ENCODE assay signal across 6 cellular contexts in the genomic region with DNA sequence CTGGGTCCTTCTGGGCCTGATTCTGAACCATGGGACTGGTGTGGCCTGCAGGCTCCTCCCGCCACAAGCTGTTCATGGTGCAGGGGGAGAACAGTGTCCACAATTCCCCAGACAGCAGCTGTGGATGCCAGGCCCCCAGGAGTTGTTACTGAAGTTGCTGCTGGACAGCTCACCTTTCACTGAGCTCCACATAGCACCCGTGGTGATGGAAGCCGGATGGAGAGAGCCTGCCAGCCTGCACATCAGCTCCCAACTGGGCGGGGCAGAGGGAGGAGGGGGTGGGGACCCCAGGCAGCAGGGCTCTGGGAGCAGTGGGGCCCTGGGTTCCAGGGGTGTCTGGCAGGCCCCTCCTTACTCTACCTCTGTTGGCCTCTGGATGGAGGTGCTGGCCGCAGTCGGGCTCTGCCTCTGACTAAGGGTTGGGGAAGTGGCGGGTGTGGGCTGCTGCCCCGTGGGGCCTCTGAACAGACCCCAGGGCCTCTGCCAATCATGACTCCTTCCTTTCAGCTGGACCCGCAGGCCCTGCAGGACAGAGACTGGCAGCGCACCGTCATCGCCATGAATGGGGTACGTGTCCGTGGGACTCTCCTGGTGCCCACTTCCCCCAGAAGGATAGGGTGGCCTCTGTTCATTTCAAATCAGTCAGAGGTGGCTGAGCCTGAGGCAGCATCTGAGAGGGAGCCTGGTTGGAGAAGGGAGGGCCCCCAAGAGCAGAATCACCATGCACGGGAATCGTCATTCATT.
DNase-seq lines count a peak whose midpoint lies in the region; ATAC-seq, FAIRE-seq and TF ChIP-seq lines count a peak whose summit lies in the region.
"Not testable (repeated sequence)": the region's sequence is repeated elsewhere in the genome, so short reads cannot be mapped to it uniquely, and the experiment has no call there.

No MANE protein-coding gene starts in this region.

- CTCF ChIA-PET in endothelial cell of umbilical vein (lab: Charles Lee) = not testable (repeated sequence)

- H3K9me3 Mint-ChIP-seq in neural crest cell; stimulated activated memory B cell treated with anti-CD40 and anti-IgM and Interleukin-4, amounts not matched to agents 10 μg/mL and 1 μg/mL and 100 μg/mL, for 72 hours: not testable (repeated sequence)

- not testable (repeated sequence) for H3K79me2 ChIP-seq in endothelial cell of umbilical vein (ENCODE audit: control insufficient read depth, insufficient read depth, low read length)

- POLR2A ChIA-PET in endothelial cell of umbilical vein (lab: Charles Lee) = not testable (repeated sequence)

- BruUV-seq in endothelial cell of umbilical vein (replicated peaks; lab: Mats Ljungman, UMichigan) = not testable (repeated sequence)

- not testable (repeated sequence) for ATAC-seq in left lobe of liver
- peak; percentile 36 for ATAC-seq in stimulated activated memory B cell treated with anti-CD40 and anti-IgM and Interleukin-4, amounts not matched to agents 10 μg/mL and 1 μg/mL and 100 μg/mL, for 72 hours

- H3K4me1 Mint-ChIP-seq in neural crest cell; stimulated activated memory B cell treated with anti-CD40 and anti-IgM and Interleukin-4, amounts not matched to agents 10 μg/mL and 1 μg/mL and 100 μg/mL, for 72 hours: not testable (repeated sequence)

- H3K27ac Mint-ChIP-seq in neural crest cell (ENCODE audit: unreplicated experiment) = peak overlapping the region; percentile 83
- H3K27ac Mint-ChIP-seq in stimulated activated memory B cell treated with anti-CD40 and anti-IgM and Interleukin-4, amounts not matched to agents 10 μg/mL and 1 μg/mL and 100 μg/mL, for 72 hours = not testable (repeated sequence)

- not testable (repeated sequence) for H3K9ac ChIP-seq in BLaER1 treated with 17β-estradiol and CSF1 and Interleukin-3, amounts not matched to agents 10 nM and 100 nM; endothelial cell of umbilical vein (replicated peaks; ENCODE audit: extremely low read depth, insufficient read depth, low read length)

- peak; percentile 76 for FAIRE-seq in endothelial cell of umbilical vein (lab: Jason Lieb, UNC)

- not testable (repeated sequence) for H3K27ac ChIP-seq in BLaER1 treated with 17β-estradiol and CSF1 and Interleukin-3, amounts not matched to agents 10 nM and 100 nM; endothelial cell of umbilical vein (ENCODE audit: insufficient read depth, low read depth, low read length)

- intact Hi-C loops in endothelial cell of umbilical vein (cut with micrococcal nuclease) = loop anchor here (5.0 kb wide), 1 partner anchor 213 kb away; no protein-coding TSS in a partner anchor

- H3K36me3 ChIP-seq in BLaER1 treated with 17β-estradiol and CSF1 and Interleukin-3, amounts not matched to agents 10 nM and 100 nM = peaks cover 5 to 49% (median 34%) of the 10 kb centered on the region in 11 experiments; a peak in 18 of 22 replicates
- H3K36me3 ChIP-seq in endothelial cell of umbilical vein (ENCODE audit: control insufficient read depth in 2 of 2, extremely low read depth in 1 of 2, insufficient read depth in 2 of 2, low read length in 2 of 2) = peaks cover 0 to 14% of the 10 kb centered on the region in 2 experiments

- H2AFZ ChIP-seq in endothelial cell of umbilical vein (ENCODE audit: low read depth, low read length) = not testable (repeated sequence)

- dilution Hi-C loops in endothelial cell of umbilical vein (cut with MboI; ENCODE audit: extremely low pct_ligation_motif_present, low sequenced_read_pairs) = not testable (repeated sequence)

- peaks cover 27 to 50% (median 46%) of the 10 kb centered on the region in 10 experiments for H3K4me1 ChIP-seq in BLaER1 treated with 17β-estradiol and CSF1 and Interleukin-3, amounts not matched to agents 10 nM and 100 nM
- peaks cover 43% of the 10 kb centered on the region for H3K4me1 ChIP-seq in endothelial cell of umbilical vein (ENCODE audit: control insufficient read depth, extremely low read depth, insufficient read depth, low read length)

- peaks cover 0 to 38% (median 11%) of the 10 kb centered on the region in 11 experiments; a peak in 11 of 22 replicates for H4K20me1 ChIP-seq in BLaER1 treated with 17β-estradiol and CSF1 and Interleukin-3, amounts not matched to agents 10 nM and 100 nM
- H4K20me1 ChIP-seq in endothelial cell of umbilical vein (replicated peaks; ENCODE audit: control insufficient read depth, extremely low read depth, insufficient read depth, low read length) = not testable (repeated sequence)

- H3K4me3 Mint-ChIP-seq in neural crest cell; stimulated activated memory B cell treated with anti-CD40 and anti-IgM and Interleukin-4, amounts not matched to agents 10 μg/mL and 1 μg/mL and 100 μg/mL, for 72 hours: not testable (repeated sequence)

- not testable (repeated sequence) for TF ChIP-seq CTCF in endothelial cell of umbilical vein (IDR thresholded peaks at IDR 0.05; ENCODE audit: extremely low read depth in 1 of 2, insufficient read depth in 1 of 2, low read depth in 1 of 2, low read length in 2 of 2); neural crest cell (conservative IDR thresholded peaks at IDR 0.05)

- H3K4me3 ChIP-seq in BLaER1 treated with 17β-estradiol and CSF1 and Interleukin-3, amounts not matched to agents 10 nM and 100 nM; endothelial cell of umbilical vein (replicated peaks in 1 of 3; ENCODE audit: insufficient read depth in 1 of 3, low read depth in 1 of 3, low read length in 3 of 3): not testable (repeated sequence)

- not testable (repeated sequence) for TF ChIP-seq POLR2A in endothelial cell of umbilical vein (IDR thresholded peaks at IDR 0.05; ENCODE audit: low read depth, low read length)

- peak; percentile 8 for DNase-seq in activated effector memory CD4-positive, alpha-beta T cell treated with anti-CD3 and anti-CD28 coated beads, Interleukin-2, amount 50 U/mL, for 16 hours
- DNase-seq in endothelial cell of umbilical vein (ENCODE audit: low read depth, low spot score); neural crest cell (ENCODE audit: low read depth, low spot score): not testable (repeated sequence)
- peak; percentile 23 for DNase-seq in left lobe of liver (ENCODE audit: low spot score)

- not testable (repeated sequence) for H3K27me3 ChIP-seq in BLaER1 treated with 17β-estradiol and CSF1 and Interleukin-3, amounts not matched to agents 10 nM and 100 nM; endothelial cell of umbilical vein (ENCODE audit: control insufficient read depth in 2 of 2, insufficient read depth in 2 of 2, low read length in 2 of 2)

- H3K9me1 ChIP-seq in endothelial cell of umbilical vein (replicated peaks; ENCODE audit: control insufficient read depth, extremely low read depth, insufficient read depth, low read length) = not testable (repeated sequence)

- not testable (repeated sequence) for H3K27me3 Mint-ChIP-seq in neural crest cell (ENCODE audit: low read depth); stimulated activated memory B cell treated with anti-CD40 and anti-IgM and Interleukin-4, amounts not matched to agents 10 μg/mL and 1 μg/mL and 100 μg/mL, for 72 hours

- H3K4me2 ChIP-seq in BLaER1 treated with 17β-estradiol and CSF1 and Interleukin-3, amounts not matched to agents 10 nM and 100 nM = peak overlapping the region; percentile 17 to 64 (median 58); a peak in 18 of 22 replicates
- H3K4me2 ChIP-seq in endothelial cell of umbilical vein (ENCODE audit: insufficient read depth, low read length) = not testable (repeated sequence)

- H3K9me3 ChIP-seq in BLaER1 treated with 17β-estradiol and CSF1 and Interleukin-3, amounts not matched to agents 10 nM and 100 nM (replicated peaks in 1 of 11); endothelial cell of umbilical vein (replicated peaks; ENCODE audit: control insufficient read depth, insufficient read depth, low read length): not testable (repeated sequence)

- H3K36me3 Mint-ChIP-seq in neural crest cell (ENCODE audit: low read depth); stimulated activated memory B cell treated with anti-CD40 and anti-IgM and Interleukin-4, amounts not matched to agents 10 μg/mL and 1 μg/mL and 100 μg/mL, for 72 hours: not testable (repeated sequence)
